1 cellular context compared by ENCODE assay signal in genomic region chr1:226187019-226187322, GRCh38.
TF ChIP-seq lines count a peak whose summit lies in the region.

No MANE protein-coding gene starts in this region.

TF ChIP-seq in K562, 482 proteins besides CTCF, POLR2A, EP300 and RAD21 (continued from another document):
- TF ChIP-seq AFF1 (IDR thresholded peaks at IDR 0.05; ENCODE audit: low read depth in 1 of 2, partially characterized antibody in 2 of 2) (peak in 1 of 2 experiments; percentile 43), BCOR (IDR thresholded peaks at IDR 0.05) (peak; percentile 69; the same call in 1 of the 2 replicates), CGGBP1 (CRISPR knock-in tag; IDR thresholded peaks at IDR 0.05) (no peak), PRMT5 (CRISPR knock-in tag; IDR thresholded peaks at IDR 0.05) (no peak), KLF16 (IDR thresholded peaks at IDR 0.05) (no peak), MIER1 (IDR thresholded peaks at IDR 0.05; ENCODE audit: low read depth) (peak; percentile 50; the same call in 1 of the 2 replicates), STAT5B (CRISPR knock-in tag; IDR thresholded peaks at IDR 0.05) (no peak)
- TF ChIP-seq, protein P1, sequence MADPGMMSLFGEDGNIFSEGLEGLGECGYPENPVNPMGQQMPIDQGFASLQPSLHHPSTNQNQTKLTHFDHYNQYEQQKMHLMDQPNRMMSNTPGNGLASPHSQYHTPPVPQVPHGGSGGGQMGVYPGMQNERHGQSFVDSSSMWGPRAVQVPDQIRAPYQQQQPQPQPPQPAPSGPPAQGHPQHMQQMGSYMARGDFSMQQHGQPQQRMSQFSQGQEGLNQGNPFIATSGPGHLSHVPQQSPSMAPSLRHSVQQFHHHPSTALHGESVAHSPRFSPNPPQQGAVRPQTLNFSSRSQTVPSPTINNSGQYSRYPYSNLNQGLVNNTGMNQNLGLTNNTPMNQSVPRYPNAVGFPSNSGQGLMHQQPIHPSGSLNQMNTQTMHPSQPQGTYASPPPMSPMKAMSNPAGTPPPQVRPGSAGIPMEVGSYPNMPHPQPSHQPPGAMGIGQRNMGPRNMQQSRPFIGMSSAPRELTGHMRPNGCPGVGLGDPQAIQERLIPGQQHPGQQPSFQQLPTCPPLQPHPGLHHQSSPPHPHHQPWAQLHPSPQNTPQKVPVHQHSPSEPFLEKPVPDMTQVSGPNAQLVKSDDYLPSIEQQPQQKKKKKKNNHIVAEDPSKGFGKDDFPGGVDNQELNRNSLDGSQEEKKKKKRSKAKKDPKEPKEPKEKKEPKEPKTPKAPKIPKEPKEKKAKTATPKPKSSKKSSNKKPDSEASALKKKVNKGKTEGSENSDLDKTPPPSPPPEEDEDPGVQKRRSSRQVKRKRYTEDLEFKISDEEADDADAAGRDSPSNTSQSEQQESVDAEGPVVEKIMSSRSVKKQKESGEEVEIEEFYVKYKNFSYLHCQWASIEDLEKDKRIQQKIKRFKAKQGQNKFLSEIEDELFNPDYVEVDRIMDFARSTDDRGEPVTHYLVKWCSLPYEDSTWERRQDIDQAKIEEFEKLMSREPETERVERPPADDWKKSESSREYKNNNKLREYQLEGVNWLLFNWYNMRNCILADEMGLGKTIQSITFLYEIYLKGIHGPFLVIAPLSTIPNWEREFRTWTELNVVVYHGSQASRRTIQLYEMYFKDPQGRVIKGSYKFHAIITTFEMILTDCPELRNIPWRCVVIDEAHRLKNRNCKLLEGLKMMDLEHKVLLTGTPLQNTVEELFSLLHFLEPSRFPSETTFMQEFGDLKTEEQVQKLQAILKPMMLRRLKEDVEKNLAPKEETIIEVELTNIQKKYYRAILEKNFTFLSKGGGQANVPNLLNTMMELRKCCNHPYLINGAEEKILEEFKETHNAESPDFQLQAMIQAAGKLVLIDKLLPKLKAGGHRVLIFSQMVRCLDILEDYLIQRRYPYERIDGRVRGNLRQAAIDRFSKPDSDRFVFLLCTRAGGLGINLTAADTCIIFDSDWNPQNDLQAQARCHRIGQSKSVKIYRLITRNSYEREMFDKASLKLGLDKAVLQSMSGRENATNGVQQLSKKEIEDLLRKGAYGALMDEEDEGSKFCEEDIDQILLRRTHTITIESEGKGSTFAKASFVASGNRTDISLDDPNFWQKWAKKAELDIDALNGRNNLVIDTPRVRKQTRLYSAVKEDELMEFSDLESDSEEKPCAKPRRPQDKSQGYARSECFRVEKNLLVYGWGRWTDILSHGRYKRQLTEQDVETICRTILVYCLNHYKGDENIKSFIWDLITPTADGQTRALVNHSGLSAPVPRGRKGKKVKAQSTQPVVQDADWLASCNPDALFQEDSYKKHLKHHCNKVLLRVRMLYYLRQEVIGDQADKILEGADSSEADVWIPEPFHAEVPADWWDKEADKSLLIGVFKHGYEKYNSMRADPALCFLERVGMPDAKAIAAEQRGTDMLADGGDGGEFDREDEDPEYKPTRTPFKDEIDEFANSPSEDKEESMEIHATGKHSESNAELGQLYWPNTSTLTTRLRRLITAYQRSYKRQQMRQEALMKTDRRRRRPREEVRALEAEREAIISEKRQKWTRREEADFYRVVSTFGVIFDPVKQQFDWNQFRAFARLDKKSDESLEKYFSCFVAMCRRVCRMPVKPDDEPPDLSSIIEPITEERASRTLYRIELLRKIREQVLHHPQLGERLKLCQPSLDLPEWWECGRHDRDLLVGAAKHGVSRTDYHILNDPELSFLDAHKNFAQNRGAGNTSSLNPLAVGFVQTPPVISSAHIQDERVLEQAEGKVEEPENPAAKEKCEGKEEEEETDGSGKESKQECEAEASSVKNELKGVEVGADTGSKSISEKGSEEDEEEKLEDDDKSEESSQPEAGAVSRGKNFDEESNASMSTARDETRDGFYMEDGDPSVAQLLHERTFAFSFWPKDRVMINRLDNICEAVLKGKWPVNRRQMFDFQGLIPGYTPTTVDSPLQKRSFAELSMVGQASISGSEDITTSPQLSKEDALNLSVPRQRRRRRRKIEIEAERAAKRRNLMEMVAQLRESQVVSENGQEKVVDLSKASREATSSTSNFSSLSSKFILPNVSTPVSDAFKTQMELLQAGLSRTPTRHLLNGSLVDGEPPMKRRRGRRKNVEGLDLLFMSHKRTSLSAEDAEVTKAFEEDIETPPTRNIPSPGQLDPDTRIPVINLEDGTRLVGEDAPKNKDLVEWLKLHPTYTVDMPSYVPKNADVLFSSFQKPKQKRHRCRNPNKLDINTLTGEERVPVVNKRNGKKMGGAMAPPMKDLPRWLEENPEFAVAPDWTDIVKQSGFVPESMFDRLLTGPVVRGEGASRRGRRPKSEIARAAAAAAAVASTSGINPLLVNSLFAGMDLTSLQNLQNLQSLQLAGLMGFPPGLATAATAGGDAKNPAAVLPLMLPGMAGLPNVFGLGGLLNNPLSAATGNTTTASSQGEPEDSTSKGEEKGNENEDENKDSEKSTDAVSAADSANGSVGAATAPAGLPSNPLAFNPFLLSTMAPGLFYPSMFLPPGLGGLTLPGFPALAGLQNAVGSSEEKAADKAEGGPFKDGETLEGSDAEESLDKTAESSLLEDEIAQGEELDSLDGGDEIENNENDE (IDR thresholded peaks at IDR 0.05; ENCODE audit: low read depth, low read length), result no peak
- TF ChIP-seq, protein P2, sequence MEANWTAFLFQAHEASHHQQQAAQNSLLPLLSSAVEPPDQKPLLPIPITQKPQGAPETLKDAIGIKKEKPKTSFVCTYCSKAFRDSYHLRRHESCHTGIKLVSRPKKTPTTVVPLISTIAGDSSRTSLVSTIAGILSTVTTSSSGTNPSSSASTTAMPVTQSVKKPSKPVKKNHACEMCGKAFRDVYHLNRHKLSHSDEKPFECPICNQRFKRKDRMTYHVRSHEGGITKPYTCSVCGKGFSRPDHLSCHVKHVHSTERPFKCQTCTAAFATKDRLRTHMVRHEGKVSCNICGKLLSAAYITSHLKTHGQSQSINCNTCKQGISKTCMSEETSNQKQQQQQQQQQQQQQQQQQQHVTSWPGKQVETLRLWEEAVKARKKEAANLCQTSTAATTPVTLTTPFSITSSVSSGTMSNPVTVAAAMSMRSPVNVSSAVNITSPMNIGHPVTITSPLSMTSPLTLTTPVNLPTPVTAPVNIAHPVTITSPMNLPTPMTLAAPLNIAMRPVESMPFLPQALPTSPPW (CRISPR knock-in tag; IDR thresholded peaks at IDR 0.05), result no peak
TF ChIP-seq in K562: peak in this region for 29.
